25 cellular contexts compared by ENCODE assay signal in the genomic region with DNA sequence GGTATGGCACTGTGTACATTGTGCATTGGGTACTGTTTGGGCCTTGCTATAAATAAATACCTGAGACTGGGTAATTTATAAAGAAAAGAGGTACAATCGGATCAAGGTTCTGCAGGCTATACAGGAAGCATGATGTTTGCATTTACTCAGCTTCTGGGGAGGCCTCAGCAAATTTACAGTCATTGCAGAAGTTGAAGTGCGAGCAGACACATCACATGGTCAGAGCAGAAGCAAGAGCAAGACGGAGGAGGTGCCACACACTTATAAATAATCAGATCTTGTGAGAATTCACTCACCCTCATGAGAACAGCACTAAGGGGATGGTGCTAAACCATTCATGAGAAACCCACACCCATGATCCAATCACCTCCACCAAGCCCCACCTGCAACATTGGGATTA.
"Had no signal": no experiment of that assay in that cellular context is flagged by ENCODE, and none has a peak within 500 bp of the region (broad histone marks: within the 10 kb centered on the region; RNA-seq: fewer than 3 reads in every experiment).

No MANE protein-coding gene starts in this region.

- DNase-seq: activated CD4-positive, alpha-beta T cell treated with anti-CD3 and anti-CD28 coated beads for 4 hours; activated CD4-positive, alpha-beta T cell treated with anti-CD3 and anti-CD28 coated beads, Interleukin-2, amount 50 U/mL, for 4 hours; activated effector memory CD4-positive, alpha-beta T cell treated with anti-CD3 and anti-CD28 coated beads, Interleukin-2, amount 50 U/mL, for 16 hours; activated naive CD4-positive, alpha-beta T cell treated with anti-CD3 and anti-CD28 coated beads for 36 hours; activated naive CD8-positive, alpha-beta T cell treated with anti-CD3 and anti-CD28 coated beads for 36 hours; adrenal gland; cerebellar nuclear complex; colonic mucosa; effector CD8-positive, alpha-beta T cell; esophagus squamous epithelium; foreskin melanocyte; glutamatergic neuron; lower lobe of right lung; mesenchymal stem cell; natural killer cell; occipital lobe; posterior cingulate gyrus; stimulated activated CD4-positive, alpha-beta T cell treated with anti-CD3 and anti-CD28 coated beads, Interleukin-15, amount 100 ng/mL, for 24 hours; stimulated activated CD4-positive, alpha-beta T cell treated with anti-CD3 and anti-CD28 coated beads, Interleukin-2, amount 100 ng/mL, for 24 hours; stimulated activated naive CD8-positive, alpha-beta T cell treated with anti-CD3 and anti-CD28 coated beads, Interleukin-15, Interleukin-2, amounts not matched to agents 100 U/mL and 50 U/mL, for 24 hours; T-helper 9 cell; testis; transverse colon had no signal

- ATAC-seq: left lung; lower lobe of right lung; natural killer cell; right cardiac atrium; stimulated activated naive CD8-positive, alpha-beta T cell treated with anti-CD3 and anti-CD28 coated beads, Interleukin-15, Interleukin-2, amounts not matched to agents 100 U/mL and 50 U/mL, for 24 hours had no signal
